7 cellular contexts compared by ENCODE assay signal in genomic region chr19:1214299-1214861, GRCh38. TPM values are rescaled to one million over a fixed set of nuclear protein-coding genes. Genes with fewer than 3 reads are reported as not detected.
A peak's percentile ranks its signal among the peaks of the same experiment; 100 is the strongest.
DNase-seq lines count a peak whose midpoint lies in the region; TF ChIP-seq lines count a peak whose summit lies in the region.
"Had no signal": no experiment of that assay in that cellular context is flagged by ENCODE, and none has a peak within 500 bp of the region (broad histone marks: within the 10 kb centered on the region; RNA-seq: fewer than 3 reads in every experiment).

No MANE protein-coding gene starts in this region.

- intact Hi-C loops in mammary epithelial cell (cut with micrococcal nuclease) (no loop called here), Caco-2 (cut with micrococcal nuclease; ENCODE audit: unreplicated experiment) (no loop called here)

- peaks cover 96% of the 10 kb centered on the region for H3K79me2 ChIP-seq in mammary epithelial cell (ENCODE audit: insufficient read depth, low read length)
- peaks cover 100% of the 10 kb centered on the region for H3K79me2 ChIP-seq in neural progenitor cell (ENCODE audit: low read depth)

- H3K9me3 ChIP-seq in mammary epithelial cell (replicated peaks; ENCODE audit: insufficient read depth, low read length) (no peaks in the 10 kb centered on the region), neural progenitor cell (ENCODE audit: low read depth) (no peaks in the 10 kb centered on the region), Caco-2 (no peaks in the 10 kb centered on the region)

- CTCF ChIA-PET in mammary epithelial cell (lab: Charles Lee; ENCODE audit: low non-redundant PET) = no interaction called here
- CTCF ChIA-PET in Caco-2 (lab: Charles Lee) = no interaction called here

- H3K36me3 Mint-ChIP-seq in HFFc6 (ENCODE audit: low read depth) (peaks cover 11% of the 10 kb centered on the region), neural progenitor cell (peaks cover 12% of the 10 kb centered on the region), Caco-2 (ENCODE audit: insufficient read depth, unreplicated experiment) (peaks cover 33% of the 10 kb centered on the region)

- H3K9ac ChIP-seq in mammary epithelial cell (ENCODE audit: insufficient read depth, low read length) (no peak overlapping the region), neural progenitor cell (no peak overlapping the region)

- peak overlapping the region; percentile 77 for H3K4me2 ChIP-seq in mammary epithelial cell (ENCODE audit: insufficient read depth, low read depth, low read length)
- H3K4me2 ChIP-seq in neural progenitor cell = no peak overlapping the region

- POLR2A ChIA-PET in Caco-2 (lab: Charles Lee) = interaction anchor here (0.6 kb wide), 1 partner anchor 10 kb away, joined by 5 read pairs; no protein-coding TSS in a partner anchor

- H3K4me3 ChIP-seq in mammary epithelial cell (replicated peaks in 1 of 3; ENCODE audit: insufficient read depth in 1 of 3, low read depth in 2 of 3, low read length in 3 of 3) (no peak overlapping the region), neural progenitor cell (no peak overlapping the region), Caco-2 (ENCODE audit: low read depth, low read length) (no peak overlapping the region)

- no peak for TF ChIP-seq CTCF in HFFc6 (IDR thresholded peaks at IDR 0.05)
- TF ChIP-seq CTCF in mammary epithelial cell (conservative IDR thresholded peaks at IDR 0.05 in 1 of 2, IDR thresholded peaks at IDR 0.05 in 1 of 2; ENCODE audit: extremely low read depth in 1 of 2, insufficient read depth in 1 of 2, low read depth in 1 of 2, low read length in 2 of 2) = no peak
- no peak for TF ChIP-seq CTCF in neural progenitor cell (IDR thresholded peaks at IDR 0.05)
- TF ChIP-seq CTCF in Caco-2 (IDR thresholded peaks at IDR 0.05; ENCODE audit: insufficient read depth in 1 of 2, low read depth in 1 of 2, low read length in 1 of 2, severe bottlenecking in 1 of 2, unreplicated experiment in 1 of 2) = no peak
- no peak for TF ChIP-seq CTCF in GM10266 (IDR thresholded peaks at IDR 0.05; ENCODE audit: control insufficient read depth, insufficient read depth, low read depth, missing control alignments)

- H3K27me3 ChIP-seq in mammary epithelial cell (ENCODE audit: insufficient read depth, low read length) (no peaks in the 10 kb centered on the region), neural progenitor cell (no peaks in the 10 kb centered on the region), Caco-2 (replicated peaks; ENCODE audit: control insufficient read depth, insufficient read depth, low read length) (no peaks in the 10 kb centered on the region)

- H3K27ac ChIP-seq in mammary epithelial cell (ENCODE audit: insufficient read depth, low read depth, low read length) (peak overlapping the region; percentile 35), neural progenitor cell (no peak overlapping the region)

- 70% methylated on average over 21 of the region's 21 CpGs for WGBS in mammary epithelial cell (ENCODE audit: low coverage, missing lambda C conversion rate)

- H2AFZ ChIP-seq in mammary epithelial cell (ENCODE audit: low read depth, low read length) (no peak overlapping the region), neural progenitor cell (replicated peaks) (no peak overlapping the region)

- H3K4me1 Mint-ChIP-seq in HFFc6 (ENCODE audit: low read depth) (peaks cover 38% of the 10 kb centered on the region), neural progenitor cell (peaks cover 35% of the 10 kb centered on the region), Caco-2 (ENCODE audit: low read depth, unreplicated experiment) (no peaks in the 10 kb centered on the region)

- H4K20me1 ChIP-seq in mammary epithelial cell (ENCODE audit: insufficient read depth, low read length) (no peaks in the 10 kb centered on the region), neural progenitor cell (ENCODE audit: low read depth) (peaks cover 95% of the 10 kb centered on the region)

- H3K4me3 Mint-ChIP-seq in HFFc6 (peak overlapping the region; percentile 76), neural progenitor cell (peak overlapping the region; percentile 38), Caco-2 (ENCODE audit: unreplicated experiment) (no peak overlapping the region)

- BruUV-seq in mammary epithelial cell (replicated peaks; lab: Mats Ljungman, UMichigan) (no TSS peak), Caco-2 (replicated peaks; lab: Mats Ljungman, UMichigan) (no TSS peak)

- peak overlapping the region; percentile 96 for H3K27ac Mint-ChIP-seq in HFFc6
- H3K27ac Mint-ChIP-seq in neural progenitor cell = no peak overlapping the region
- no peak overlapping the region for H3K27ac Mint-ChIP-seq in Caco-2 (ENCODE audit: unreplicated experiment)

- DNase-seq in HFFc6 (no peak), mammary epithelial cell (no peak), neural progenitor cell (ENCODE audit: low spot score) (no peak), Caco-2 (no peak), GM10266 (ENCODE audit: extremely low spot score) (no peak), NCI-H446 (lab: John Stamatoyannopoulos, UW) (no peak)
- DNase-seq: SW 1271 had no signal

- H3K4me1 ChIP-seq in mammary epithelial cell (ENCODE audit: insufficient read depth, low read length) = peaks cover 56% of the 10 kb centered on the region
- H3K4me1 ChIP-seq in neural progenitor cell = peaks cover 5% of the 10 kb centered on the region
- H3K4me1 ChIP-seq in Caco-2 = no peaks in the 10 kb centered on the region

- dilution Hi-C loops in mammary epithelial cell (cut with HindIII; ENCODE audit: low sequenced_read_pairs) = no loop called here

- no peaks in the 10 kb centered on the region for H3K36me3 ChIP-seq in mammary epithelial cell (ENCODE audit: insufficient read depth, low read length)
- H3K36me3 ChIP-seq in neural progenitor cell = no peaks in the 10 kb centered on the region
- peaks cover 1% of the 10 kb centered on the region for H3K36me3 ChIP-seq in Caco-2 (ENCODE audit: control insufficient read depth, insufficient read depth, low read length)

- no peaks in the 10 kb centered on the region for H3K9me3 Mint-ChIP-seq in HFFc6
- H3K9me3 Mint-ChIP-seq in neural progenitor cell = no peaks in the 10 kb centered on the region
- no peaks in the 10 kb centered on the region for H3K9me3 Mint-ChIP-seq in Caco-2 (ENCODE audit: unreplicated experiment)

- peaks cover 11% of the 10 kb centered on the region for H3K27me3 Mint-ChIP-seq in HFFc6 (ENCODE audit: insufficient read depth)
- no peaks in the 10 kb centered on the region for H3K27me3 Mint-ChIP-seq in neural progenitor cell (ENCODE audit: insufficient read depth, low read depth)
- H3K27me3 Mint-ChIP-seq in Caco-2 (ENCODE audit: insufficient read depth, unreplicated experiment) = no peaks in the 10 kb centered on the region

- H3F3A ChIP-seq in neural progenitor cell (ENCODE audit: low read depth) = peaks cover 4% of the 10 kb centered on the region

- in situ Hi-C loops in mammary epithelial cell (cut with MboI; ENCODE audit: low sequenced_read_pairs in 2 of 2) = no loop called here

RNA-seq across cellular contexts. Expression of gene STK11, which starts 8.8 kb away (rescaled TPM):
- 10 to 100 TPM; 52.9 to 59.1 (median 56.7) TPM for total RNA-seq in HFFc6 (2021; fragmentation: NEBNext Ultra II Directional; extraction: Animal tissue kit (Norgen Biotek cat#: 25700))
- total RNA-seq in mammary epithelial cell = 10 to 100 TPM; 57.7 to 67.5 TPM
- 32.7 TPM for polyA plus RNA-seq in mammary epithelial cell
- polyA minus RNA-seq in mammary epithelial cell = 48.3 TPM
- 27.4 and 67.3 TPM in 2 replicates for total RNA-seq in neural progenitor cell (ENCODE audit: low replicate concordance)
- total RNA-seq in Caco-2 (2022) = 56.7 and 58.1 TPM in 2 replicates

RNA-seq across cellular contexts. Expression of gene CBARP, which starts 23.4 kb away (rescaled TPM):
- 10 to 100 TPM in 1 of 6 experiments, 1 to 10 TPM in 5; 7.6 to 12.7 (median 8.6) TPM for total RNA-seq in HFFc6 (2021; fragmentation: NEBNext Ultra II Directional; extraction: Animal tissue kit (Norgen Biotek cat#: 25700))
- total RNA-seq in mammary epithelial cell (1 to 10 TPM; 5.8 to 7.3 TPM), neural progenitor cell (ENCODE audit: low replicate concordance) (1.2 and 17.8 TPM in 2 replicates), Caco-2 (2022) (7.3 and 9.7 TPM in 2 replicates)
- polyA plus RNA-seq in mammary epithelial cell = 0.88 TPM
- polyA minus RNA-seq in mammary epithelial cell = 1.1 TPM

RNA-seq across cellular contexts. Expression of gene ATP5F1D, which starts 27.2 kb away (rescaled TPM):
- 100 to 1,000 TPM; 190 to 243 (median 217) TPM for total RNA-seq in HFFc6 (2021; fragmentation: NEBNext Ultra II Directional; extraction: Animal tissue kit (Norgen Biotek cat#: 25700))
- total RNA-seq in mammary epithelial cell = 100 to 1,000 TPM in 1 of 2 donors, 10 to 100 TPM in 1; 12.3 to 198 TPM
- 137 TPM for polyA plus RNA-seq in mammary epithelial cell
- 24.2 TPM for polyA minus RNA-seq in mammary epithelial cell
- total RNA-seq in neural progenitor cell (ENCODE audit: low replicate concordance) = 7.1 and 52.0 TPM in 2 replicates
- total RNA-seq in Caco-2 (2022) = 126 and 140 TPM in 2 replicates

RNA-seq across cellular contexts. Expression of gene MIDN, which starts 34.0 kb away (rescaled TPM):
- total RNA-seq in HFFc6 (2021; fragmentation: NEBNext Ultra II Directional; extraction: Animal tissue kit (Norgen Biotek cat#: 25700)) = 10 to 100 TPM; 58.4 to 73.3 (median 67.4) TPM
- total RNA-seq in mammary epithelial cell = 10 to 100 TPM; 17.5 to 73.8 TPM
- 19.1 TPM for polyA plus RNA-seq in mammary epithelial cell
- polyA minus RNA-seq in mammary epithelial cell = 26.2 TPM
- total RNA-seq in neural progenitor cell (ENCODE audit: low replicate concordance) = 16.1 and 51.3 TPM in 2 replicates
- 125 and 128 TPM in 2 replicates for total RNA-seq in Caco-2 (2022)

RNA-seq across cellular contexts. Expression of gene SBNO2, which starts 40.3 kb away (rescaled TPM):
- 10 to 100 TPM; 33.7 to 49.8 (median 41.5) TPM for total RNA-seq in HFFc6 (2021; fragmentation: NEBNext Ultra II Directional; extraction: Animal tissue kit (Norgen Biotek cat#: 25700))
- total RNA-seq in mammary epithelial cell = 100 to 1,000 TPM in 1 of 2 donors, 10 to 100 TPM in 1; 37.0 to 108 TPM
- 22.5 TPM for polyA plus RNA-seq in mammary epithelial cell
- 34.4 TPM for polyA minus RNA-seq in mammary epithelial cell
- total RNA-seq in neural progenitor cell (ENCODE audit: low replicate concordance) = 3.3 and 16.2 TPM in 2 replicates
- total RNA-seq in Caco-2 (2022) = 37.3 and 41.2 TPM in 2 replicates
